Comparison of ENCODE assay signal across 1 cellular context in genomic region chr6:29631209-29631810, GRCh38.
A peak's percentile ranks its signal among the peaks of the same experiment; 100 is the strongest.
TF ChIP-seq lines count a peak whose summit lies in the region.

No MANE protein-coding gene starts in this region.

TF ChIP-seq in K562, 482 proteins besides CTCF, POLR2A, EP300 and RAD21 (continued from another document and continues in another):
- no peak for TF ChIP-seq TSHZ1 (CRISPR knock-in tag; IDR thresholded peaks at IDR 0.05)
- peak; percentile 43; the same call in 1 of the 2 replicates for TF ChIP-seq MYC (IDR thresholded peaks at IDR 0.05; ENCODE audit: low read depth, low read length)
- TF ChIP-seq MYC (CRISPR knock-in tag; IDR thresholded peaks at IDR 0.05; ENCODE audit: borderline replicate concordance, low read depth), result no peak
- no peak for TF ChIP-seq HNRNPL (IDR thresholded peaks at IDR 0.05; ENCODE audit: low read depth, low read length)
- no peak for TF ChIP-seq MECOM (CRISPR knock-in tag; IDR thresholded peaks at IDR 0.05)
- TF ChIP-seq CCAR2 (IDR thresholded peaks at IDR 0.05; ENCODE audit: low read depth, low read length), result no peak
- no peak for TF ChIP-seq ZFP30 (CRISPR knock-in tag; IDR thresholded peaks at IDR 0.05; ENCODE audit: borderline replicate concordance)
- no peak for TF ChIP-seq ZNF695 (CRISPR knock-in tag; IDR thresholded peaks at IDR 0.05)
- TF ChIP-seq MAZ (CRISPR knock-in tag; conservative IDR thresholded peaks at IDR 0.05 in 1 of 2, IDR thresholded peaks at IDR 0.05 in 1 of 2), result peak; percentile 52 to 80
- TF ChIP-seq ZNF785 (CRISPR knock-in tag; IDR thresholded peaks at IDR 0.05), result no peak
- peak in 1 of 2 experiments; percentile 77; a peak in 2 of 4 replicates for TF ChIP-seq HDAC1 (IDR thresholded peaks at IDR 0.05)
- TF ChIP-seq SRSF1 (IDR thresholded peaks at IDR 0.05; ENCODE audit: low read depth, low read length), result no peak
- TF ChIP-seq ESRRB (CRISPR knock-in tag; IDR thresholded peaks at IDR 0.05; ENCODE audit: borderline replicate concordance), result no peak
- no peak for TF ChIP-seq CBX8 (IDR thresholded peaks at IDR 0.05; ENCODE audit: borderline replicate concordance, extremely low read depth, low read depth, low read length, poor library complexity, severe bottlenecking)
- TF ChIP-seq ILK (tag; IDR thresholded peaks at IDR 0.05; ENCODE audit: borderline replicate concordance, low read depth), result no peak
- TF ChIP-seq ARNT (IDR thresholded peaks at IDR 0.05), result no peak
- no peak for TF ChIP-seq U2AF1 (optimal IDR thresholded peaks at IDR 0.05; ENCODE audit: low read depth, low read length)
- TF ChIP-seq ZNF75A (CRISPR knock-in tag; IDR thresholded peaks at IDR 0.05), result no peak
- no peak for TF ChIP-seq YBX1 (IDR thresholded peaks at IDR 0.05)
- peak; percentile 62; the same call in 1 of the 2 replicates for TF ChIP-seq CXXC5 (CRISPR knock-in tag; IDR thresholded peaks at IDR 0.05)
- TF ChIP-seq SMC3 (conservative IDR thresholded peaks at IDR 0.05; ENCODE audit: insufficient read depth, low read depth, low read length), result no peak
- no peak for TF ChIP-seq FUS (optimal IDR thresholded peaks at IDR 0.05; ENCODE audit: low read depth, low read length)
- TF ChIP-seq MAFG (tag; conservative IDR thresholded peaks at IDR 0.05), result peak; percentile 89
- TF ChIP-seq GATAD2A (IDR thresholded peaks at IDR 0.05), result peak; percentile 80
- no peak for TF ChIP-seq NFATC3 (IDR thresholded peaks at IDR 0.05)
- TF ChIP-seq CHD2 (IDR thresholded peaks at IDR 0.05; ENCODE audit: low read depth, low read length), result no peak
- TF ChIP-seq POLR3G (IDR thresholded peaks at IDR 0.05; ENCODE audit: extremely low read depth, insufficient read length, insufficient replicate concordance), result no peak
- TF ChIP-seq NELFE (IDR thresholded peaks at IDR 0.05; ENCODE audit: insufficient read depth, insufficient read length), result no peak
- no peak for TF ChIP-seq ZNF347 (CRISPR knock-in tag; IDR thresholded peaks at IDR 0.05; ENCODE audit: low read depth)
- no peak for TF ChIP-seq ATF4 (CRISPR knock-in tag; IDR thresholded peaks at IDR 0.05)
- no peak for TF ChIP-seq E2F5 (CRISPR knock-in tag; IDR thresholded peaks at IDR 0.05)
- TF ChIP-seq DDX20 (tag; IDR thresholded peaks at IDR 0.05; ENCODE audit: low read depth), result no peak
- TF ChIP-seq HNRNPLL (IDR thresholded peaks at IDR 0.05; ENCODE audit: low read depth, low read length, poor library complexity, severe bottlenecking), result peak; percentile 25
- no peak for TF ChIP-seq SLC30A9 (CRISPR knock-in tag; IDR thresholded peaks at IDR 0.05)
- TF ChIP-seq ZNF586 (CRISPR knock-in tag; conservative IDR thresholded peaks at IDR 0.05), result no peak
- TF ChIP-seq ZNF133 (CRISPR knock-in tag; IDR thresholded peaks at IDR 0.05), result no peak
- no peak for TF ChIP-seq TAF7 (tag; IDR thresholded peaks at IDR 0.05)
- 0 out of 2 replicates have a peak, but pooled peaks have one; percentile 3 for TF ChIP-seq PKNOX1 (IDR thresholded peaks at IDR 0.05)
- TF ChIP-seq ZNF197 (CRISPR knock-in tag; IDR thresholded peaks at IDR 0.05; ENCODE audit: low read depth), result no peak
- no peak for TF ChIP-seq PURB (CRISPR knock-in tag; IDR thresholded peaks at IDR 0.05; ENCODE audit: low read depth)
- no peak for TF ChIP-seq MED1 (CRISPR knock-in tag; IDR thresholded peaks at IDR 0.05; ENCODE audit: borderline replicate concordance)
- no peak for TF ChIP-seq RBBP5 (IDR thresholded peaks at IDR 0.05; ENCODE audit: borderline replicate concordance, insufficient read depth, low read length, poor library complexity, severe bottlenecking)
- no peak for TF ChIP-seq ZNF408 (CRISPR knock-in tag; IDR thresholded peaks at IDR 0.05; ENCODE audit: low read depth)
- no peak for TF ChIP-seq ZKSCAN1 (IDR thresholded peaks at IDR 0.05; ENCODE audit: low read depth, low read length)
- no peak for TF ChIP-seq SREBF2 (CRISPR knock-in tag; IDR thresholded peaks at IDR 0.05)
- TF ChIP-seq DPF2 (IDR thresholded peaks at IDR 0.05), result peak; percentile 71; the same call in 1 of the 2 replicates
- no peak for TF ChIP-seq CBX3 (IDR thresholded peaks at IDR 0.05; ENCODE audit: borderline replicate concordance in 1 of 2, low read length in 2 of 2)
- no peak for TF ChIP-seq NR3C1 (CRISPR knock-in tag; IDR thresholded peaks at IDR 0.05)
- no peak for TF ChIP-seq ZFP1 (CRISPR knock-in tag; IDR thresholded peaks at IDR 0.05)
- TF ChIP-seq ZNF3 (CRISPR knock-in tag; IDR thresholded peaks at IDR 0.05), result no peak
- TF ChIP-seq CUX1 (CRISPR knock-in tag; IDR thresholded peaks at IDR 0.05), result no peak
- no peak for TF ChIP-seq KLF10 (CRISPR knock-in tag; IDR thresholded peaks at IDR 0.05)
- TF ChIP-seq THRAP3 (IDR thresholded peaks at IDR 0.05; ENCODE audit: borderline replicate concordance), result no peak
- TF ChIP-seq CSDE1 (IDR thresholded peaks at IDR 0.05), result no peak
- no peak for TF ChIP-seq TEAD4 (IDR thresholded peaks at IDR 0.05; ENCODE audit: low read length)
- TF ChIP-seq TEAD4 (CRISPR knock-in tag; IDR thresholded peaks at IDR 0.05; ENCODE audit: borderline replicate concordance), result no peak
- TF ChIP-seq MAX (CRISPR knock-in tag; IDR thresholded peaks at IDR 0.05), result no peak; the same call in 1 of the 2 replicates
- no peak for TF ChIP-seq MBD1 (CRISPR knock-in tag; IDR thresholded peaks at IDR 0.05)
- no peak for TF ChIP-seq ZNF57 (CRISPR knock-in tag; IDR thresholded peaks at IDR 0.05)
- no peak for TF ChIP-seq ZNF696 (CRISPR knock-in tag; conservative IDR thresholded peaks at IDR 0.05)
- no peak for TF ChIP-seq ZNF561 (CRISPR knock-in tag; conservative IDR thresholded peaks at IDR 0.05)
- no peak for TF ChIP-seq STAT6 (CRISPR knock-in tag; IDR thresholded peaks at IDR 0.05)
- no peak for TF ChIP-seq ZNF134 (CRISPR knock-in tag; conservative IDR thresholded peaks at IDR 0.05)
- no peak for TF ChIP-seq SMAD4 (CRISPR knock-in tag; conservative IDR thresholded peaks at IDR 0.05)
